Comparison of ENCODE assay signal across 17 cellular contexts in the genomic region with DNA sequence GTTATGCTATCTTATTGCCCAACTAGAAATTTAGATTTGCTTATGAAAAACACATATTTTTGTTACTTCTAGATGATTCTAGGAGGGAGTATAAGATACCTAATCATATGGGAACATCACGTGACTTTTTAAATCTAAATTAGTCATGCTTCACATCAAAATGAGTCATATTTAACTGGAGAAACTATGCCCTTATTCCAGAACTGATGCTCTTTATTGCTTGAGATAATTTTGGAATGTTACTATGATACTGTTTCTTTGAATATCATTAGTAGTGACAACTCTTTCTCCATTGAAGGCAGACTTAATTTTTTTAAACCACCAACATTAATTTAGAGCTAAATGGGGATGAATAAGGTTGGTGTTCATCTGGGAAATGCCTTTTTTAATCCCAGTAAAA. TPM values are rescaled to one million over a fixed set of nuclear protein-coding genes. Genes with fewer than 3 reads are reported as not detected.
DNase-seq lines count a peak whose midpoint lies in the region; ATAC-seq and TF ChIP-seq lines count a peak whose summit lies in the region.
"Had no signal": no experiment of that assay in that cellular context is flagged by ENCODE, and none has a peak within 500 bp of the region (broad histone marks: within the 10 kb centered on the region; RNA-seq: fewer than 3 reads in every experiment).

No MANE protein-coding gene starts in this region.

- H3K27me3 ChIP-seq in A673 (replicated peaks; ENCODE audit: insufficient read depth, low read depth, low read length, poor library complexity) (no peaks in the 10 kb centered on the region), adipocyte (replicated peaks; ENCODE audit: control insufficient read depth, insufficient read depth, low read length) (no peaks in the 10 kb centered on the region), body of pancreas (no peaks in the 10 kb centered on the region)
- H3K27me3 ChIP-seq: upper lobe of left lung had no signal

- H3K36me3 ChIP-seq in A673 (ENCODE audit: insufficient read depth, low read length, poor library complexity, severe bottlenecking) (no peaks in the 10 kb centered on the region), HEK293 (ENCODE audit: control insufficient read depth in 2 of 2, insufficient read depth in 1 of 2, low read length in 2 of 2) (peaks cover 3 to 10% of the 10 kb centered on the region in 2 experiments), adipocyte (ENCODE audit: control insufficient read depth, insufficient read depth, low read length, severe bottlenecking) (peaks cover 9% of the 10 kb centered on the region), body of pancreas (replicated peaks in 1 of 2; ENCODE audit: insufficient read depth in 1 of 2, low read depth in 2 of 2) (no peaks in the 10 kb centered on the region)

- H3K27ac ChIP-seq in A673 (ENCODE audit: low read depth, low read length, poor library complexity, severe bottlenecking) = no peak overlapping the region
- no peak overlapping the region for H3K27ac ChIP-seq in HEK293 (ENCODE audit: extremely low read depth, low read depth, low read length)
- no peak overlapping the region for H3K27ac ChIP-seq in body of pancreas
- H3K27ac ChIP-seq: upper lobe of left lung had no signal

- no peak overlapping the region for H3K9ac ChIP-seq in adipocyte (ENCODE audit: low read length)

- POLR2A ChIA-PET in A673 (lab: Charles Lee; ENCODE audit: low non-redundant PET) = no interaction called here
- POLR2A ChIA-PET in HEK293 (lab: Yijun Ruan, JAX) = interaction anchor here (1.2 kb wide), 1 partner anchor 20 kb away, joined by 3 read pairs; a partner anchor contains a TSS

- intact Hi-C loops in A673 (cut with micrococcal nuclease; ENCODE audit: unreplicated experiment) (no loop called here), body of pancreas (cut with DNase I) (no loop called here)

- H3K9me3 ChIP-seq in A673 (ENCODE audit: low read depth, low read length, poor library complexity, severe bottlenecking) (no peaks in the 10 kb centered on the region), HEK293 (ENCODE audit: control insufficient read depth, insufficient read depth, low read depth, low read length) (no peaks in the 10 kb centered on the region), adipocyte (ENCODE audit: control insufficient read depth, low read length) (no peaks in the 10 kb centered on the region), body of pancreas (no peaks in the 10 kb centered on the region)
- H3K9me3 ChIP-seq: upper lobe of left lung had no signal

- BruUV-seq in A673 (replicated peaks; lab: Mats Ljungman, UMichigan) = no TSS peak

- TF ChIP-seq POLR2A in body of pancreas (IDR thresholded peaks at IDR 0.05) = no peak

- WGBS in body of pancreas, 2 donors = 85 to 87% methylated on average over 1 of the region's 1 CpG

- CTCF ChIA-PET in A673 (lab: Charles Lee) = no interaction called here
- CTCF ChIA-PET in HEK293 (lab: Yijun Ruan, JAX) = no interaction called here

- H3K4me3 ChIP-seq in A673 (ENCODE audit: low read depth, low read length, poor library complexity, severe bottlenecking) = no peak overlapping the region
- H3K4me3 ChIP-seq in HEK293 (ENCODE audit: low read depth, low read length) = no peak overlapping the region
- no peak overlapping the region for H3K4me3 ChIP-seq in adipocyte (ENCODE audit: low read length)
- no peak overlapping the region for H3K4me3 ChIP-seq in fibroblast of the aortic adventitia (ENCODE audit: low read depth, low read length)
- H3K4me3 ChIP-seq in body of pancreas = no peak overlapping the region
- H3K4me3 ChIP-seq: upper lobe of left lung had no signal

- H3K4me1 ChIP-seq in A673 (ENCODE audit: insufficient read depth, low read length, poor library complexity, severe bottlenecking) = no peaks in the 10 kb centered on the region
- no peaks in the 10 kb centered on the region for H3K4me1 ChIP-seq in HEK293 (ENCODE audit: control insufficient read depth, insufficient read depth, low read length)
- peaks cover 6% of the 10 kb centered on the region for H3K4me1 ChIP-seq in adipocyte (ENCODE audit: control insufficient read depth, insufficient read depth, low read length)
- H3K4me1 ChIP-seq in body of pancreas = no peaks in the 10 kb centered on the region
- H3K4me1 ChIP-seq: upper lobe of left lung had no signal

- TF ChIP-seq CTCF in A673 (conservative IDR thresholded peaks at IDR 0.05; ENCODE audit: low read depth, low read length) = no peak
- no peak for TF ChIP-seq CTCF in HEK293 (tag by site-specific recombination; IDR thresholded peaks at IDR 0.05)
- TF ChIP-seq CTCF in fibroblast of the aortic adventitia (IDR thresholded peaks at IDR 0.05; ENCODE audit: insufficient read depth, low read length) = no peak
- TF ChIP-seq CTCF in body of pancreas (IDR thresholded peaks at IDR 0.05) = no peak

- ATAC-seq in body of pancreas = no peak
- ATAC-seq in HG02623 (IDR thresholded peaks at IDR 0.05; ENCODE audit: unreplicated experiment) = no peak
- ATAC-seq in GM18868 (IDR thresholded peaks at IDR 0.05; ENCODE audit: unreplicated experiment) = no peak
- ATAC-seq: stimulated activated naive CD8-positive, alpha-beta T cell treated with anti-CD3 and anti-CD28 coated beads, Interleukin-15, amount 100 ng/mL, for 72 hours had no signal

- DNase-seq in A673 (ENCODE audit: low spot score) (peak; percentile 27), adipocyte (ENCODE audit: low read depth) (peak; percentile 52), fibroblast of the aortic adventitia (ENCODE audit: low read depth) (peak; percentile 48), body of pancreas (no peak), HuH-7 (ENCODE audit: low spot score) (no peak)
- DNase-seq: activated CD4-positive, alpha-beta T cell treated with anti-CD3 and anti-CD28 coated beads, Interleukin-2, amount 10 ng/mL, durations not matched to agents 24 days and 14 days; activated gamma-delta T cell treated with Interleukin-2 at 50 U/mL for 16 hours; CD4-positive, alpha-beta memory T cell; NCI-H1417 treated with DMSO at 0.1 percent for 48 hours; NCI-H748 treated with DMSO at 0.1 percent for 48 hours; occipital lobe; stimulated activated CD4-positive, alpha-beta T cell treated with anti-CD3 and anti-CD28 coated beads, Interleukin-1b, Interleukin-23, amount 100 ng/mL, for 48 hours; stimulated activated naive CD8-positive, alpha-beta T cell treated with anti-CD3 and anti-CD28 coated beads, Interleukin-15, amount 100 ng/mL, for 72 hours; upper lobe of left lung had no signal

TF ChIP-seq in HEK293, 187 proteins besides CTCF, POLR2A, EP300 and RAD21:
- TF ChIP-seq SP3 (tag by site-specific recombination; IDR thresholded peaks at IDR 0.05) (0 out of 2 replicates have a peak, but pooled peaks have one; percentile 13), YY1 (tag by site-specific recombination; IDR thresholded peaks at IDR 0.05) (no peak)

RNA-seq across cellular contexts. Expression of a gene that starts 19.9 kb away (rescaled TPM):
- total RNA-seq in A673 (2021) (8.7 and 9.9 TPM in 2 replicates), fibroblast of the aortic adventitia (ENCODE audit: low replicate concordance) (8.3 and 12.5 TPM in 2 replicates), body of pancreas (10 to 100 TPM in 1 of 2 donors, 1 to 10 TPM in 1; 9.6 to 10.2 TPM)

Comparison
In these comparisons a context has a peak if more than half of its experiments do, and no peak if none do; other contexts are left out.
1. DNase-seq: peak in A673 (single experiment), adipocyte (single experiment) and fibroblast of the aortic adventitia (single experiment); none in body of pancreas (0 of 4) and HuH-7 (single experiment).